ENCODE assay signal across 8 cellular contexts in the genomic region with DNA sequence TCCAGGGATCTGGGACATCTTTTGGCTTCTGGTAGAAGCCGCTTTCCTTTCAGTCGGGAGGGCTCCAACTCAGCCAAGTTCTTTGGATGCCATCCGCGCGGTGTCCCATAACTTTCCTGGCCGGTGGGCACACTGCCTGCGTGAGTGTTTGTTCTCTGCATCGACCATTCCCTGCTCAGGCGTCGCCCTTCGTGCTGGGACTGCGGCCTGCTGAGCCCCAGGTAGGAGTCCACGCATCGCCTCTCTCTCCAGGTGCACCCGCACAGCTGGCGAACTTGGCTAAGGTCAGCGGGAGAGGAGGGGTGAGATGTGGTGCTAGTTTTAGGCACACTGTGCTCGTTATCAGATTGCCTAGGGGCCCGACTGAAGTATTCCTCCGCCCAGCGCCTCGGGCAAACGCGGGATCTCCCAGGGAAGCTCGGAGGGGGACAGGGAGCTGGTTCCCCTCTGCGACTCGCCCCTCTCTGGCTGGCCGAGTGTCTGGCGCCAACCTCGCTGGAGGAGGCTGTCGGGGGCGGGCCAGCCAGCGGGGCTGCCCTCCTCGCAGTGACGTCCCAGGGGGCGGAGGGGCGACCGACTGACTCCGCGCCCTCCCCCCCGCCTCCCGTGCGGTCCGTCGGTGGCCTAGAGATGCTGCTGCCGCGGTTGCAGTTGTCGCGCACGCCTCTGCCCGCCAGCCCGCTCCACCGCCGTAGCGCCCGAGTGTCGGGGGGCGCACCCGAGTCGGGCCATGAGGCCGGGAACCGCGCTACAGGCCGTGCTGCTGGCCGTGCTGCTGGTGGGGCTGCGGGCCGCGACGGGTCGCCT. TPM values are rescaled to one million over a fixed set of nuclear protein-coding genes. Genes with fewer than 3 reads are reported as not detected.
DNase-seq lines count a peak whose midpoint lies in the region; TF ChIP-seq lines count a peak whose summit lies in the region.

A gene with protein sequence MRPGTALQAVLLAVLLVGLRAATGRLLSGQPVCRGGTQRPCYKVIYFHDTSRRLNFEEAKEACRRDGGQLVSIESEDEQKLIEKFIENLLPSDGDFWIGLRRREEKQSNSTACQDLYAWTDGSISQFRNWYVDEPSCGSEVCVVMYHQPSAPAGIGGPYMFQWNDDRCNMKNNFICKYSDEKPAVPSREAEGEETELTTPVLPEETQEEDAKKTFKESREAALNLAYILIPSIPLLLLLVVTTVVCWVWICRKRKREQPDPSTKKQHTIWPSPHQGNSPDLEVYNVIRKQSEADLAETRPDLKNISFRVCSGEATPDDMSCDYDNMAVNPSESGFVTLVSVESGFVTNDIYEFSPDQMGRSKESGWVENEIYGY (plus strand): TSS at position 607 of the 807 bp plus-strand sequence. CDS start 124 bp downstream, at position 731.

- H3K18ac ChIP-seq in mesenchymal stem cell (ENCODE audit: low read depth in 1 of 2, low read length in 2 of 2), result peak within 1 kb of the TSS; percentile 88 to 97

- peak within 1 kb of the TSS; percentile 94 for H2BK15ac ChIP-seq in mesenchymal stem cell (ENCODE audit: low read depth, poor library complexity, severe bottlenecking)

- CTCF ChIA-PET in HEK293T (lab: Yijun Ruan, JAX), result no interaction called here

- H3K4ac ChIP-seq in mesenchymal stem cell (ENCODE audit: low read depth in 1 of 2, low read length in 2 of 2), result peak within 1 kb of the TSS; percentile 54 to 81

- peak within 1 kb of the TSS; percentile 12 for H2AK5ac ChIP-seq in mesenchymal stem cell (ENCODE audit: low read length, severe bottlenecking)

- intact Hi-C loops in activated CD4-positive, alpha-beta T cell treated with anti-CD3 and anti-CD28 coated beads, Interleukin-2, amount 10 ng/mL, durations not matched to agents 24 days and 14 days (cut with micrococcal nuclease), result no loop called here

- H2BK5ac ChIP-seq in mesenchymal stem cell (ENCODE audit: low read depth, low read length, poor library complexity, severe bottlenecking), result peak within 1 kb of the TSS; percentile 10

- peaks cover 6% of the 10 kb centered on the region for H3K9me3 Mint-ChIP-seq in activated CD4-positive, alpha-beta T cell treated with anti-CD3 and anti-CD28 coated beads, Interleukin-2, amount 10 ng/mL, durations not matched to agents 24 days and 14 days
- no peaks in the 10 kb centered on the region for H3K9me3 Mint-ChIP-seq in endothelial cell (ENCODE audit: unreplicated experiment)

- peak within 1 kb of the TSS in 1 of 2 experiments; percentile 96 for H2BK12ac ChIP-seq in mesenchymal stem cell (ENCODE audit: low read length in 2 of 2)

- H2BK120ac ChIP-seq in mesenchymal stem cell (ENCODE audit: low read depth, low read length), result peak within 1 kb of the TSS; percentile 25

- H3K27me3 ChIP-seq in ACC112 (ENCODE audit: insufficient read depth, low read length), result no peaks in the 10 kb centered on the region
- H3K27me3 ChIP-seq in mesenchymal stem cell (ENCODE audit: control insufficient read depth in 1 of 2, insufficient read depth in 1 of 2, low read length in 2 of 2), result no peaks in the 10 kb centered on the region
- H3K27me3 ChIP-seq in subcutaneous abdominal adipose tissue (ENCODE audit: control insufficient read depth in 5 of 5, insufficient read depth in 4 of 5, low read length in 5 of 5), result peaks cover 6 to 28% (median 22%) of the 10 kb centered on the region in 5 donors

- H3K9me3 ChIP-seq in mesenchymal stem cell (ENCODE audit: control insufficient read depth, low read length) (no peaks in the 10 kb centered on the region), subcutaneous abdominal adipose tissue (ENCODE audit: control insufficient read depth in 5 of 5, low read length in 5 of 5) (peaks cover 0 to 5% (median 3%) of the 10 kb centered on the region in 5 donors)

- H3K36me3 ChIP-seq in ACC112 (ENCODE audit: insufficient read depth, low read length) (peaks cover 13% of the 10 kb centered on the region; the same call in 1 of the 2 replicates), mesenchymal stem cell (ENCODE audit: control insufficient read depth in 1 of 2, insufficient read depth in 2 of 2, low read depth in 1 of 2, low read length in 2 of 2) (peaks cover 4 to 8% of the 10 kb centered on the region in 2 experiments), subcutaneous abdominal adipose tissue (ENCODE audit: control insufficient read depth in 5 of 5, insufficient read depth in 5 of 5, low read length in 5 of 5) (no peaks in the 10 kb centered on the region)

- peaks cover 20% of the 10 kb centered on the region for H3K4me1 Mint-ChIP-seq in activated CD4-positive, alpha-beta T cell treated with anti-CD3 and anti-CD28 coated beads, Interleukin-2, amount 10 ng/mL, durations not matched to agents 24 days and 14 days
- peaks cover 19% of the 10 kb centered on the region for H3K4me1 Mint-ChIP-seq in endothelial cell (ENCODE audit: unreplicated experiment)

- H3K9ac ChIP-seq in mesenchymal stem cell (ENCODE audit: low read length) (peak within 1 kb of the TSS; percentile 85), subcutaneous abdominal adipose tissue (ENCODE audit: low read length in 5 of 5) (peak within 1 kb of the TSS in 2 of 5 donors; percentile 59 to 65)

- 4% methylated on average over 68 of the region's 70 CpGs for WGBS in mesenchymal stem cell

- H3K14ac ChIP-seq in mesenchymal stem cell (ENCODE audit: low read length in 2 of 2), result peak within 1 kb of the TSS in 1 of 2 experiments; percentile 99

- H3K4me3 Mint-ChIP-seq in activated CD4-positive, alpha-beta T cell treated with anti-CD3 and anti-CD28 coated beads, Interleukin-2, amount 10 ng/mL, durations not matched to agents 24 days and 14 days, result peak within 1 kb of the TSS; percentile 84
- H3K4me3 Mint-ChIP-seq in endothelial cell (ENCODE audit: unreplicated experiment), result peak within 1 kb of the TSS; percentile 94

- TF ChIP-seq CTCF in endothelial cell (IDR thresholded peaks at IDR 0.05; ENCODE audit: unreplicated experiment), result no peak

- H4K8ac ChIP-seq in mesenchymal stem cell (ENCODE audit: low read length), result peak within 1 kb of the TSS; percentile 61

- peak; percentile 79 for DNase-seq in HEK293T (ENCODE audit: extremely low spot score)
- peak; percentile 81 for DNase-seq in activated CD4-positive, alpha-beta T cell treated with anti-CD3 and anti-CD28 coated beads, Interleukin-2, amount 10 ng/mL, durations not matched to agents 24 days and 14 days
- peak; percentile 70 for DNase-seq in endothelial cell (ENCODE audit: low spot score)
- peak; percentile 82 for DNase-seq in mesenchymal stem cell
- no peak for DNase-seq in dedifferentiated amniotic fluid mesenchymal stem cell (ENCODE audit: extremely low spot score)
- DNase-seq in LoVo (ENCODE audit: low spot score), result no peak

- H3K4me1 ChIP-seq in ACC112 (ENCODE audit: control insufficient read depth, insufficient read depth, low read length, unreplicated experiment) (peaks cover 32% of the 10 kb centered on the region), mesenchymal stem cell (ENCODE audit: control insufficient read depth, insufficient read depth, low read depth, low read length) (peaks cover 16% of the 10 kb centered on the region), subcutaneous abdominal adipose tissue (ENCODE audit: control insufficient read depth in 5 of 5, insufficient read depth in 5 of 5, low read length in 5 of 5) (peaks cover 0 to 27% (median 21%) of the 10 kb centered on the region in 5 donors)

- peak within 1 kb of the TSS; percentile 86 for H3K27ac Mint-ChIP-seq in activated CD4-positive, alpha-beta T cell treated with anti-CD3 and anti-CD28 coated beads, Interleukin-2, amount 10 ng/mL, durations not matched to agents 24 days and 14 days
- H3K27ac Mint-ChIP-seq in endothelial cell (ENCODE audit: unreplicated experiment), result peak within 1 kb of the TSS; percentile 97

- H2AFZ ChIP-seq in ACC112 (ENCODE audit: low read length, unreplicated experiment) (peak within 1 kb of the TSS; percentile 65), mesenchymal stem cell (ENCODE audit: low read depth, low read length) (peak within 1 kb of the TSS; percentile 96)

- H3K79me1 ChIP-seq in mesenchymal stem cell (replicated peaks; ENCODE audit: low read length, poor library complexity, severe bottlenecking), result peaks cover 11% of the 10 kb centered on the region

- POLR2A ChIA-PET in HEK293T (lab: Yijun Ruan, JAX), result interaction anchor here (1.0 to 1.2 kb wide), 3 partner anchors 13 to 63 kb away, joined by 3 to 4 read pairs (median 3); partner anchors contain the start of gene SIK2

- H3K27me3 Mint-ChIP-seq in activated CD4-positive, alpha-beta T cell treated with anti-CD3 and anti-CD28 coated beads, Interleukin-2, amount 10 ng/mL, durations not matched to agents 24 days and 14 days, result peaks cover 55% of the 10 kb centered on the region
- H3K27me3 Mint-ChIP-seq in endothelial cell (ENCODE audit: unreplicated experiment), result peaks cover 7% of the 10 kb centered on the region

- H3K23ac ChIP-seq in mesenchymal stem cell (ENCODE audit: low read length in 2 of 2), result peak within 1 kb of the TSS in 1 of 2 experiments; percentile 98

- H3K27ac ChIP-seq in ACC112 (ENCODE audit: low read depth, low read length) (peak within 1 kb of the TSS; percentile 54), mesenchymal stem cell (ENCODE audit: low read length, poor library complexity, severe bottlenecking) (peak within 1 kb of the TSS; percentile 71), subcutaneous abdominal adipose tissue (ENCODE audit: low read depth, low read length) (peak within 1 kb of the TSS; percentile 35)

- peak within 1 kb of the TSS; percentile 73 for H4K91ac ChIP-seq in mesenchymal stem cell (ENCODE audit: low read length)

- peak within 1 kb of the TSS; percentile 93 for H3K4me2 ChIP-seq in mesenchymal stem cell (ENCODE audit: low read length, poor library complexity, severe bottlenecking)

- peak within 1 kb of the TSS; percentile 94 for H3K4me3 ChIP-seq in ACC112 (ENCODE audit: low read depth, low read length)
- peak within 1 kb of the TSS; percentile 85 for H3K4me3 ChIP-seq in mesenchymal stem cell (ENCODE audit: insufficient read depth in 1 of 2, low read depth in 1 of 2, low read length in 2 of 2)
- H3K4me3 ChIP-seq in subcutaneous abdominal adipose tissue (ENCODE audit: low read depth in 1 of 5, low read length in 5 of 5), result peak within 1 kb of the TSS; percentile 67 to 74 (median 69)

- H3K79me2 ChIP-seq in ACC112 (ENCODE audit: control insufficient read depth, insufficient read depth, low read length, unreplicated experiment), result peaks cover 21% of the 10 kb centered on the region

- peaks cover 2% of the 10 kb centered on the region for H3K36me3 Mint-ChIP-seq in activated CD4-positive, alpha-beta T cell treated with anti-CD3 and anti-CD28 coated beads, Interleukin-2, amount 10 ng/mL, durations not matched to agents 24 days and 14 days (ENCODE audit: low read depth)
- H3K36me3 Mint-ChIP-seq in endothelial cell (ENCODE audit: low read depth, unreplicated experiment), result peaks cover 9% of the 10 kb centered on the region

TF ChIP-seq in HEK293T, 16 proteins besides CTCF, POLR2A, EP300 and RAD21 (continues in another document):
- TF ChIP-seq TARDBP (IDR thresholded peaks at IDR 0.05) (no peak), ELF4 (IDR thresholded peaks at IDR 0.05) (no peak), NFRKB (IDR thresholded peaks at IDR 0.05) (no peak), ARNT (IDR thresholded peaks at IDR 0.05) (no peak), ZNF384 (IDR thresholded peaks at IDR 0.05) (no peak)

RNA-seq across cellular contexts. Expression of the gene that starts here (rescaled TPM):
- 6.4 and 6.7 TPM in 2 replicates for total RNA-seq in activated CD4-positive, alpha-beta T cell treated with anti-CD3 and anti-CD28 coated beads, Interleukin-2, amount 10 ng/mL, durations not matched to agents 24 days and 14 days
- 26.2 TPM for total RNA-seq in endothelial cell (ENCODE audit: unreplicated experiment)
- 41.2 TPM for polyA plus RNA-seq in mesenchymal stem cell (2013, experiment 1 of 2)
- 40.6 TPM for polyA plus RNA-seq in mesenchymal stem cell (2013, experiment 2 of 2)

Comparison
In these comparisons a context has a peak if more than half of its experiments do, and no peak if none do; other contexts are left out.
1. DNase-seq: peak in HEK293T (single experiment), activated CD4-positive, alpha-beta T cell treated with anti-CD3 and anti-CD28 coated beads, Interleukin-2, amount 10 ng/mL, durations not matched to agents 24 days and 14 days (single experiment), endothelial cell (single experiment) and mesenchymal stem cell (single experiment); none in dedifferentiated amniotic fluid mesenchymal stem cell (single experiment) and LoVo (single experiment).
2. Peak in every context shown above with its lines, with median percentiles within 50 percentile points of each other: H3K27ac ChIP-seq and H3K4me3 ChIP-seq.